In genomic region chr2:189287982-189288494, GRCh38 we compare ENCODE assay signal across 8 cellular contexts.
DNase-seq lines count a peak whose midpoint lies in the region; ATAC-seq and TF ChIP-seq lines count a peak whose summit lies in the region.

No MANE protein-coding gene starts in this region.

- H3K27ac ChIP-seq in endodermal cell (ENCODE audit: low read depth, low read length) = peak overlapping the region; percentile 7
- H3K27ac ChIP-seq in neural cell (ENCODE audit: low read length) = no peak overlapping the region

- no peak overlapping the region for H3K4me3 Mint-ChIP-seq in endodermal cell

- peak; percentile 59 for TF ChIP-seq RAD21 in neural cell (conservative IDR thresholded peaks at IDR 0.05)

- H4K20me1 ChIP-seq in neural cell (ENCODE audit: insufficient read depth) = no peaks in the 10 kb centered on the region

- ATAC-seq in GM18868 (IDR thresholded peaks at IDR 0.05; ENCODE audit: unreplicated experiment) (peak; percentile 91), HG03175 (IDR thresholded peaks at IDR 0.05; ENCODE audit: unreplicated experiment) (peak; percentile 71)

- H3K36me3 ChIP-seq in endodermal cell (ENCODE audit: control insufficient read depth, insufficient read depth, low read length) (no peaks in the 10 kb centered on the region), neural cell (ENCODE audit: insufficient read depth, low read length) (no peaks in the 10 kb centered on the region)

- peaks cover 20% of the 10 kb centered on the region for H3K9me3 Mint-ChIP-seq in endodermal cell

- H2AFZ ChIP-seq in neural cell (ENCODE audit: low read depth, low read length) = no peak overlapping the region

- no peaks in the 10 kb centered on the region for H3F3A ChIP-seq in neural cell (ENCODE audit: insufficient read depth, low read length, poor library complexity, severe bottlenecking)

- H3K4me1 Mint-ChIP-seq in endodermal cell = peaks cover 18% of the 10 kb centered on the region

- H3K9ac ChIP-seq in endodermal cell (ENCODE audit: extremely low read depth, low read length, poor library complexity, severe bottlenecking) (no peak overlapping the region), neural cell (ENCODE audit: low read length) (no peak overlapping the region)

- TF ChIP-seq CTCF in endodermal cell (conservative IDR thresholded peaks at IDR 0.05) (peak; percentile 65), neural cell (IDR thresholded peaks at IDR 0.05; ENCODE audit: poor library complexity, severe bottlenecking) (peak; percentile 57)

- H3K9me2 ChIP-seq in neural cell (ENCODE audit: insufficient read depth, low read length) = no peaks in the 10 kb centered on the region

- H3K4me2 ChIP-seq in neural cell (ENCODE audit: low read length) = no peak overlapping the region

- H3K4me1 ChIP-seq in endodermal cell (ENCODE audit: control insufficient read depth, insufficient read depth, low read length) = peaks cover 8% of the 10 kb centered on the region

- peaks cover 3% of the 10 kb centered on the region for H3K36me3 Mint-ChIP-seq in endodermal cell (ENCODE audit: low read depth)

- H3K4me3 ChIP-seq in endodermal cell (ENCODE audit: low read length) (no peak overlapping the region), neural cell (ENCODE audit: low read length) (no peak overlapping the region)

- no peak for TF ChIP-seq EP300 in neural cell (conservative IDR thresholded peaks at IDR 0.05; ENCODE audit: poor library complexity, severe bottlenecking)

- DNase-seq in COLO829 (ENCODE audit: low spot score) = peak; percentile 37
- peak; percentile 83 for DNase-seq in OCI-M1 (lab: John Stamatoyannopoulos, UW)
- no peak for DNase-seq in endodermal cell
- no peak for DNase-seq in effector CD8-positive, alpha-beta T cell (lab: John Stamatoyannopoulos, UW)
- no peak for DNase-seq in NCI-H128 (lab: John Stamatoyannopoulos, UW; ENCODE audit: unreplicated experiment)

- no peaks in the 10 kb centered on the region for H3K79me2 ChIP-seq in neural cell (replicated peaks; ENCODE audit: insufficient read depth, low read length)

- WGBS in endodermal cell (ENCODE audit: insufficient coverage in 1 of 2, insufficient read length in 1 of 2), 2 experiments = 0% methylated on average over 1 of the region's 1 CpG; no CpG with 5 or more reads in 1 of the 2 experiments

- H3K9me3 ChIP-seq in endodermal cell (ENCODE audit: control insufficient read depth, low read length) (peaks cover 24% of the 10 kb centered on the region), neural cell (ENCODE audit: low read length) (no peaks in the 10 kb centered on the region)

- H3K27ac Mint-ChIP-seq in endodermal cell = peak overlapping the region; percentile 74

- H3K27me3 ChIP-seq in endodermal cell (ENCODE audit: control insufficient read depth, insufficient read depth, low read length, poor library complexity, severe bottlenecking) = no peaks in the 10 kb centered on the region
- no peaks in the 10 kb centered on the region for H3K27me3 ChIP-seq in neural cell (ENCODE audit: insufficient read depth, low read depth, low read length)

- no peaks in the 10 kb centered on the region for H3K27me3 Mint-ChIP-seq in endodermal cell (ENCODE audit: insufficient read depth)

TF ChIP-seq in neural cell, 6 proteins besides CTCF, POLR2A, EP300 and RAD21:
- TF ChIP-seq MXI1 (conservative IDR thresholded peaks at IDR 0.05; ENCODE audit: poor library complexity, severe bottlenecking) = no peak
- TF ChIP-seq TAF1 (IDR thresholded peaks at IDR 0.05; ENCODE audit: low read depth) = no peak
- no peak for TF ChIP-seq EZH2 (IDR thresholded peaks at IDR 0.05; ENCODE audit: borderline replicate concordance, insufficient read depth, low read length, poor library complexity, severe bottlenecking)
- peak; percentile 69 for TF ChIP-seq SMC3 (conservative IDR thresholded peaks at IDR 0.05; ENCODE audit: poor library complexity)
- no peak for TF ChIP-seq REST (IDR thresholded peaks at IDR 0.05; ENCODE audit: borderline replicate concordance)
- TF ChIP-seq POLR2AphosphoS5 (IDR thresholded peaks at IDR 0.05) = no peak

Comparison
In these comparisons a context has a peak if more than half of its experiments do, and no peak if none do; other contexts are left out.
1. DNase-seq: peak in COLO829 (single experiment) and OCI-M1 (single experiment); none in endodermal cell (single experiment), effector CD8-positive, alpha-beta T cell (single experiment) and NCI-H128 (single experiment).